In the genomic region with DNA sequence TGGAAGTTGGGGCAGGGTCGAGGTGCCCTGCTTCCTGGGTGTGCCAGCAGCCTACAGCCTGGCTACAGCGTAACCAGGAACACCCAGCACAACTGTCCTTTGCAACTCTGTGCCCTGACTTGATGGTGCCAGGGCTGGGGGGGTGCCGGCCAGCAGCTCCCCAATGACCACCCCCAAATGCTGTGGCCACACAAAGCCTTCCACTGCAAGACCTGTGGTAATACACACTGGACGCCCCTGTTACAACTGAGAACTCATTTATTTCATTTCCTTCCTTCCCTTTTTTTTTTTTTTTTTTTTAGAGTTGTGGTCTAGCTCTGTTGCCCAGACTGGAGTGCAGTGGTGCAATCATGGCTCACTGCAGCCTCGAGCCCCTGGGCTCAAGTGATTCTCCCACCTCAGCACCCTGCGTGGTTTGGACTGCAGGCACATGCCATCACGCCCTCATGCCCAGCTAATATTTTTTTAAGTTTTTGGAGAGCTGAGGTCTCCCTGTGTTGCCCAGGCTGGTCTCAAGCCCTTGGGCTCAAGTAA, we compare ENCODE assay signal across 11 cellular contexts. TPM values are rescaled to one million over a fixed set of nuclear protein-coding genes. Genes with fewer than 3 reads are reported as not detected.
A peak's percentile ranks its signal among the peaks of the same experiment; 100 is the strongest.
DNase-seq lines count a peak whose midpoint lies in the region; ATAC-seq lines count a peak whose summit lies in the region.
"Had no signal": no experiment of that assay in that cellular context is flagged by ENCODE, and none has a peak within 500 bp of the region (broad histone marks: within the 10 kb centered on the region; RNA-seq: fewer than 3 reads in every experiment).

No MANE protein-coding gene starts in this region.

- no peaks in the 10 kb centered on the region for H3K9me3 ChIP-seq in T-helper 17 cell (ENCODE audit: control insufficient read depth, low read length, poor library complexity, severe bottlenecking)

- H3K36me3 Mint-ChIP-seq in T-helper 17 cell (ENCODE audit: low read depth), result peaks cover 8% of the 10 kb centered on the region
- H3K36me3 Mint-ChIP-seq: activated naive CD4-positive, alpha-beta T cell treated with anti-CD3 and anti-CD28 coated beads, Interleukin-2, amount 50 U/mL, for 72 hours had no signal

- peaks cover 13% of the 10 kb centered on the region for H3K4me1 Mint-ChIP-seq in T-helper 17 cell

- H3K4me3 Mint-ChIP-seq in T-helper 17 cell, result peak overlapping the region; percentile 15

- ATAC-seq in GM19452 (IDR thresholded peaks at IDR 0.05; ENCODE audit: unreplicated experiment) (peak; percentile 15), HG03159 (IDR thresholded peaks at IDR 0.05; ENCODE audit: unreplicated experiment) (peak; percentile 13), T-helper 17 cell (no peak)

- peaks cover 10% of the 10 kb centered on the region for H3K27me3 Mint-ChIP-seq in T-helper 17 cell

- no peak overlapping the region for H3K27ac Mint-ChIP-seq in T-helper 17 cell
- H3K27ac Mint-ChIP-seq: activated naive CD4-positive, alpha-beta T cell treated with anti-CD3 and anti-CD28 coated beads, Interleukin-2, amount 50 U/mL, for 72 hours had no signal

- DNase-seq in GF-D8 (lab: John Stamatoyannopoulos, UW) (peak; percentile 85), T-helper 17 cell (no peak), NCI-H2081 treated with DMSO at 0.1 percent for 48 hours (lab: John Stamatoyannopoulos, UW) (no peak), activated gamma-delta T cell treated with Interleukin-2 at 50 U/mL for 16 hours (no peak), NCI-H510A treated with DMSO at 0.1 percent for 48 hours (lab: John Stamatoyannopoulos, UW) (no peak)
- DNase-seq in activated CD4-positive, alpha-beta T cell treated with anti-CD3 and anti-CD28 coated beads for 4 hours, result no peak
- DNase-seq: NCI-H1694 treated with DMSO at 0.1 percent for 48 hours, T1000 had no signal

RNA-seq across cellular contexts. Expression of a gene that starts 25.2 kb away (rescaled TPM):
- under 1 TPM in 1 of 2 donors, not detected in 1; 0.31 TPM for total RNA-seq in T-helper 17 cell

RNA-seq across cellular contexts. Expression of a gene that starts 27.6 kb away (rescaled TPM):
- total RNA-seq in T-helper 17 cell, result 10 to 100 TPM; 24.8 to 25.9 TPM

RNA-seq across cellular contexts. Expression of a gene that starts 52.7 kb away (rescaled TPM):
- total RNA-seq in T-helper 17 cell, result 10 to 100 TPM; 30.3 to 34.9 TPM
